ENCODE assay signal across 1 cellular context in the genomic region with DNA sequence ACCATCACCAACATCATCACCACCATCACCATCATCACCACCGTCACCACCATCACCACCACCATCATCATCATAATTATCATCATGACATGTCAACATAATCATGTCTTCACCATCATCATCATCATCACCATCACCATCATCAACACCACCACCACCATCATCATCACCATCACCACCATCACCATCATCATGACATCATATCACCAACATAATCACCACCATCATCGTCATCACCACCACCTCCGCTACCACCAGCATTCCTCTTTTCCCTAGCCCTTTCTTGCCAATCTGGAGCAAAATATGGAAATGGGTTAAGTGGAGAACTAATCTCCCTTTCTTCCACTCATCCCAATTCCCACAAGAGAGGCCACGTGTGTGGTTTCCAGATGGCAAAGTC.
TF ChIP-seq lines count a peak whose summit lies in the region.

No MANE protein-coding gene starts in this region.

TF ChIP-seq in K562, 482 proteins besides CTCF, POLR2A, EP300 and RAD21:
- TF ChIP-seq THRA (IDR thresholded peaks at IDR 0.05) (no peak), EHMT2 (IDR thresholded peaks at IDR 0.05) (0 out of 2 replicates have a peak, but pooled peaks have one; percentile 25), STAT5A (IDR thresholded peaks at IDR 0.05; ENCODE audit: borderline replicate concordance, low read length) (no peak), SAP30 (IDR thresholded peaks at IDR 0.05; ENCODE audit: borderline replicate concordance, insufficient read depth, low read depth, low read length, poor library complexity, severe bottlenecking) (no peak), ZNF165 (CRISPR knock-in tag; IDR thresholded peaks at IDR 0.05; ENCODE audit: borderline replicate concordance) (no peak), ATF1 (CRISPR knock-in tag; IDR thresholded peaks at IDR 0.05) (no peak), ATF1 (tag; IDR thresholded peaks at IDR 0.05) (peak; percentile 32; the same call in 1 of the 2 replicates)
